In genomic region chr4:64625438-64625837, GRCh38 we compare ENCODE assay signal across 28 cellular contexts.
"Had no signal": no experiment of that assay in that cellular context is flagged by ENCODE, and none has a peak within 500 bp of the region (broad histone marks: within the 10 kb centered on the region; RNA-seq: fewer than 3 reads in every experiment).

No MANE protein-coding gene starts in this region.

- H3K36me3 Mint-ChIP-seq: stimulated activated effector memory CD8-positive, alpha-beta T cell treated with anti-CD3 and anti-CD28 coated beads, Interleukin-12 subunit alpha, Interleukin-12 subunit beta, amount 100 ng/mL, for 72 hours; stimulated activated naive B cell treated with anti-CD40 and anti-IgM and Interleukin-4, amounts not matched to agents 10 μg/mL and 1 μg/mL and 100 μg/mL, for 72 hours had no signal

- H3K4me3 ChIP-seq: ovary, psoas muscle, right lobe of liver, sigmoid colon, stomach, thoracic aorta, thyroid gland, tibial nerve, upper lobe of left lung, vagina had no signal

- H3K4me3 Mint-ChIP-seq: natural killer cell treated with Interleukin-12 subunit alpha and Interleukin-12 subunit beta and Interleukin-15 and Interleukin-18, amount 100 ng/mL, for 72 hours; nephron progenitor cell; neural crest cell; stimulated activated effector memory CD8-positive, alpha-beta T cell treated with anti-CD3 and anti-CD28 coated beads, Interleukin-12 subunit alpha, Interleukin-12 subunit beta, amount 100 ng/mL, for 72 hours; stimulated activated naive B cell treated with anti-CD40 and anti-IgM and Interleukin-4, amounts not matched to agents 10 μg/mL and 1 μg/mL and 100 μg/mL, for 72 hours; stimulated activated naive CD8-positive, alpha-beta T cell treated with anti-CD3 and anti-CD28 coated beads, Interleukin-15, Interleukin-2, amounts not matched to agents 100 ng/mL and 50 ng/mL, for 24 hours had no signal

- H3K36me3 ChIP-seq: ovary, right lobe of liver, sigmoid colon, stomach, thoracic aorta, thyroid gland, tibial nerve, upper lobe of left lung, vagina had no signal

- DNase-seq: nephron progenitor cell; occipital lobe; ovary; posterior cingulate gyrus; psoas muscle; right cardiac atrium; right lobe of liver; sigmoid colon; small intestine; stimulated activated CD4-positive, alpha-beta T cell treated with anti-CD3 and anti-CD28 coated beads, Interleukin-15, amount 100 ng/mL, for 24 hours; stimulated activated CD4-positive, alpha-beta T cell treated with anti-CD3 and anti-CD28 coated beads, Interleukin-2, amount 100 ng/mL, for 24 hours; stimulated activated CD4-positive, alpha-beta T cell treated with anti-CD3 and anti-CD28 coated beads, Interleukin-2, amount 100 ng/mL, for 48 hours; stimulated activated CD4-positive, alpha-beta T cell treated with anti-CD3 and anti-CD28 coated beads, Interleukin-4, amount 100 ng/mL, for 24 hours; stimulated activated naive B cell treated with anti-CD40 and anti-IgM and Interleukin-4, amounts not matched to agents 10 μg/mL and 1 μg/mL and 100 μg/mL, for 72 hours; stimulated activated naive CD4-positive, alpha-beta T cell treated with Interleukin-2 at 50 U/mL for 16 hours; stomach; thyroid gland; trophoblast cell; upper lobe of left lung had no signal

- H3K9me3 ChIP-seq: ovary, psoas muscle, right lobe of liver, sigmoid colon, stomach, thoracic aorta, thyroid gland, tibial nerve, upper lobe of left lung, vagina had no signal

- H3K27me3 ChIP-seq: ovary, right lobe of liver, sigmoid colon, stomach, thyroid gland, tibial nerve, upper lobe of left lung, vagina had no signal

- H3K4me1 Mint-ChIP-seq: nephron progenitor cell; neural crest cell; stimulated activated effector memory CD8-positive, alpha-beta T cell treated with anti-CD3 and anti-CD28 coated beads, Interleukin-12 subunit alpha, Interleukin-12 subunit beta, amount 100 ng/mL, for 72 hours; stimulated activated naive B cell treated with anti-CD40 and anti-IgM and Interleukin-4, amounts not matched to agents 10 μg/mL and 1 μg/mL and 100 μg/mL, for 72 hours had no signal

- H3K9me3 Mint-ChIP-seq: stimulated activated naive B cell treated with anti-CD40 and anti-IgM and Interleukin-4, amounts not matched to agents 10 μg/mL and 1 μg/mL and 100 μg/mL, for 72 hours had no signal

- ATAC-seq: natural killer cell treated with Interleukin-12 subunit alpha and Interleukin-12 subunit beta and Interleukin-15 and Interleukin-18, amount 100 ng/mL, for 72 hours; psoas muscle; right cardiac atrium; right lobe of liver; stimulated activated effector memory CD8-positive, alpha-beta T cell treated with anti-CD3 and anti-CD28 coated beads, Interleukin-12 subunit alpha, Interleukin-12 subunit beta, amount 100 ng/mL, for 72 hours; stimulated activated naive B cell treated with anti-CD40 and anti-IgM and Interleukin-4, amounts not matched to agents 10 μg/mL and 1 μg/mL and 100 μg/mL, for 72 hours had no signal

- H3K27ac Mint-ChIP-seq: natural killer cell treated with Interleukin-12 subunit alpha and Interleukin-12 subunit beta and Interleukin-15 and Interleukin-18, amount 100 ng/mL, for 72 hours; nephron progenitor cell; progenitor cell of endocrine pancreas; stimulated activated effector memory CD8-positive, alpha-beta T cell treated with anti-CD3 and anti-CD28 coated beads, Interleukin-12 subunit alpha, Interleukin-12 subunit beta, amount 100 ng/mL, for 72 hours; stimulated activated naive B cell treated with anti-CD40 and anti-IgM and Interleukin-4, amounts not matched to agents 10 μg/mL and 1 μg/mL and 100 μg/mL, for 72 hours; stimulated activated naive CD8-positive, alpha-beta T cell treated with anti-CD3 and anti-CD28 coated beads, Interleukin-15, Interleukin-2, amounts not matched to agents 100 ng/mL and 50 ng/mL, for 24 hours had no signal

- H3K4me1 ChIP-seq: parathyroid adenoma, psoas muscle, right lobe of liver, sigmoid colon, stomach, thyroid gland, tibial nerve, upper lobe of left lung, vagina had no signal

- H3K27me3 Mint-ChIP-seq: natural killer cell treated with Interleukin-12 subunit alpha and Interleukin-12 subunit beta and Interleukin-15 and Interleukin-18, amount 100 ng/mL, for 72 hours; progenitor cell of endocrine pancreas; stimulated activated naive B cell treated with anti-CD40 and anti-IgM and Interleukin-4, amounts not matched to agents 10 μg/mL and 1 μg/mL and 100 μg/mL, for 72 hours; stimulated activated naive CD8-positive, alpha-beta T cell treated with anti-CD3 and anti-CD28 coated beads, Interleukin-15, Interleukin-2, amounts not matched to agents 100 ng/mL and 50 ng/mL, for 24 hours had no signal

- H2AFZ ChIP-seq: parathyroid adenoma had no signal

- H3K9ac ChIP-seq: parathyroid adenoma had no signal

- H3K27ac ChIP-seq: ovary, parathyroid adenoma, psoas muscle, right lobe of liver, sigmoid colon, stomach, thoracic aorta, thyroid gland, tibial nerve, upper lobe of left lung, vagina had no signal

- H3K79me2 ChIP-seq: parathyroid adenoma had no signal
